In the genomic region with DNA sequence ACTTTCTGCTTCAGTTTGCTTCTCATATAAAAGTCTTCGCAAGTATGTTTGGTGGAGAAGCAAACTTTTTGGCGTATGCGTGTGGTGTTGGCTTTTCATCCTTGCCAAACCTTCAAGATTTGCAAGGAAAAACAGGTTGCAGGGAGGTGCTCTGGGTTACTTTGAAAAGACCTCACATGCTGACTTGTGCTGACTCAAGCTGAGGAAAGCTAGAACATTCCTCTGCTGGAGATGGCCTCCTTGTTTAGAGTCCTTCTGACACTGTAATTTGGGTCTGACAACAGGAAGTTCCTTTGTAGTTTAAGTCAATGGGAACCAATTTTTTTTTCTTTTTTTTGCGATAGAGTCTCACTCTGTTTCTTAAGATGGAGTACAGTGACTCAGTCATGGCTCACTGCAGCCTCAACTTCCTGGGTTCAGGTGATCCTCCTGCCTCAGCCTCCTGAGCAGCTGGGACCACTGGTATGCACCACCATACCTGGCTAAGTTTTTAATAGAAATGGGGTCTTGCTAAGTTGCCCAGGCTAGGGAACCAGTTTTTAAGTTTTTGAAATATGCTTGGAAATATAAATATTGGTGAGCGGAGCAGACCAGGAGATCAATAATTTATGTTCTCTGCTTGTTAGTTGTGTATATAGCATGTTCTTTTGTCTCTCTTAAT, we compare ENCODE assay signal across 13 cellular contexts. TPM values are rescaled to one million over a fixed set of nuclear protein-coding genes. Genes with fewer than 3 reads are reported as not detected.
DNase-seq lines count a peak whose midpoint lies in the region; ATAC-seq and TF ChIP-seq lines count a peak whose summit lies in the region.
"Had no signal": no experiment of that assay in that cellular context is flagged by ENCODE, and none has a peak within 500 bp of the region (broad histone marks: within the 10 kb centered on the region; RNA-seq: fewer than 3 reads in every experiment).

No MANE protein-coding gene starts in this region.

- no peak for DNase-seq in heart left ventricle
- no peak for DNase-seq in cardiac septum (ENCODE audit: low spot score)
- peak; percentile 53 for DNase-seq in fibroblast of villous mesenchyme (ENCODE audit: low read depth)
- DNase-seq in progenitor cell of endocrine pancreas (ENCODE audit: low spot score, unreplicated experiment), result no peak
- no peak for DNase-seq in uterus
- no peak for DNase-seq in activated CD4-positive, alpha-beta T cell treated with anti-CD3 and anti-CD28 coated beads, Interleukin-2, amount 10 ng/mL, durations not matched to agents 7 days and 5 days
- DNase-seq in NCI-H510A (lab: John Stamatoyannopoulos, UW), result no peak
- DNase-seq: activated T-cell treated with anti-CD3 and anti-CD28 coated beads for 4 hours, cortex of kidney, NCI-H1930, NCI-H69 had no signal

- H3K4me1 Mint-ChIP-seq in progenitor cell of endocrine pancreas (ENCODE audit: low read depth), result peaks cover 36% of the 10 kb centered on the region
- peaks cover 23% of the 10 kb centered on the region for H3K4me1 Mint-ChIP-seq in activated CD4-positive, alpha-beta T cell treated with anti-CD3 and anti-CD28 coated beads, Interleukin-2, amount 10 ng/mL, durations not matched to agents 7 days and 5 days

- no peak overlapping the region for H3K4me3 Mint-ChIP-seq in progenitor cell of endocrine pancreas (ENCODE audit: low read depth)
- no peak overlapping the region for H3K4me3 Mint-ChIP-seq in activated CD4-positive, alpha-beta T cell treated with anti-CD3 and anti-CD28 coated beads, Interleukin-2, amount 10 ng/mL, durations not matched to agents 7 days and 5 days

- TF ChIP-seq POLR2A in heart left ventricle (IDR thresholded peaks at IDR 0.05), result no peak
- no peak for TF ChIP-seq POLR2A in uterus (IDR thresholded peaks at IDR 0.05)

- POLR2A ChIA-PET in activated CD4-positive, alpha-beta T cell treated with anti-CD3 and anti-CD28 coated beads, Interleukin-2, amount 10 ng/mL, durations not matched to agents 7 days and 5 days (lab: Charles Lee), result no interaction called here

- no peaks in the 10 kb centered on the region for H3K27me3 Mint-ChIP-seq in progenitor cell of endocrine pancreas
- no peaks in the 10 kb centered on the region for H3K27me3 Mint-ChIP-seq in activated CD4-positive, alpha-beta T cell treated with anti-CD3 and anti-CD28 coated beads, Interleukin-2, amount 10 ng/mL, durations not matched to agents 7 days and 5 days

- H3K36me3 Mint-ChIP-seq in progenitor cell of endocrine pancreas (ENCODE audit: insufficient read depth), result peaks cover 5% of the 10 kb centered on the region
- H3K36me3 Mint-ChIP-seq in activated CD4-positive, alpha-beta T cell treated with anti-CD3 and anti-CD28 coated beads, Interleukin-2, amount 10 ng/mL, durations not matched to agents 7 days and 5 days (ENCODE audit: low read depth), result peaks cover 6% of the 10 kb centered on the region

- ATAC-seq in heart left ventricle (no peak), HG02852 (IDR thresholded peaks at IDR 0.05; ENCODE audit: unreplicated experiment) (no peak)
- ATAC-seq: Panc1 had no signal

- no peak for TF ChIP-seq CTCF in heart left ventricle (IDR thresholded peaks at IDR 0.05)
- TF ChIP-seq CTCF in fibroblast of villous mesenchyme (IDR thresholded peaks at IDR 0.05; ENCODE audit: insufficient read depth, low read depth, low read length), result no peak
- TF ChIP-seq CTCF in progenitor cell of endocrine pancreas (IDR thresholded peaks at IDR 0.05; ENCODE audit: unreplicated experiment), result no peak
- no peak for TF ChIP-seq CTCF in uterus (IDR thresholded peaks at IDR 0.05)

- peaks cover 10 to 82% (median 61%) of the 10 kb centered on the region in 12 donors for H3K4me1 ChIP-seq in heart left ventricle
- no peaks in the 10 kb centered on the region for H3K4me1 ChIP-seq in uterus

- H3K36me3 ChIP-seq in heart left ventricle (peaks cover 0 to 15% (median 6%) of the 10 kb centered on the region in 9 donors), uterus (no peaks in the 10 kb centered on the region)

- H3K4me3 ChIP-seq in heart left ventricle, result no peak overlapping the region
- H3K4me3 ChIP-seq in fibroblast of villous mesenchyme (ENCODE audit: low read depth, low read length), result no peak overlapping the region
- no peak overlapping the region for H3K4me3 ChIP-seq in uterus

- CTCF ChIA-PET in activated CD4-positive, alpha-beta T cell treated with anti-CD3 and anti-CD28 coated beads, Interleukin-2, amount 10 ng/mL, durations not matched to agents 7 days and 5 days (lab: Charles Lee), result interaction anchor here (0.6 to 1.3 kb wide), 2 partner anchors 13 to 612 kb away, joined by 3 to 4 read pairs; no protein-coding TSS in a partner anchor

- intact Hi-C loops in heart left ventricle (cut with DNase I), result loop anchor here in 6 of 10 donors (5.0 to 10.0 kb wide), 4 partner anchors 39 to 271 kb away; no protein-coding TSS in a partner anchor
- intact Hi-C loops in cardiac septum (cut with DNase I), result loop anchor here (2.0 kb wide), 1 partner anchor 45 kb away; no protein-coding TSS in a partner anchor
- intact Hi-C loops in uterus (cut with DNase I; ENCODE audit: low total_unique reads), result no loop called here

- 84 to 92% (median 88%) methylated on average over 5 of the region's 5 CpGs for WGBS in heart left ventricle, 4 donors

- H3K9me3 Mint-ChIP-seq in progenitor cell of endocrine pancreas (ENCODE audit: low read depth), result no peaks in the 10 kb centered on the region
- H3K9me3 Mint-ChIP-seq in activated CD4-positive, alpha-beta T cell treated with anti-CD3 and anti-CD28 coated beads, Interleukin-2, amount 10 ng/mL, durations not matched to agents 7 days and 5 days, result no peaks in the 10 kb centered on the region

- no peaks in the 10 kb centered on the region for H3K27me3 ChIP-seq in heart left ventricle
- H3K27me3 ChIP-seq in uterus, result no peaks in the 10 kb centered on the region

- no peaks in the 10 kb centered on the region for H3K9me3 ChIP-seq in heart left ventricle
- no peaks in the 10 kb centered on the region for H3K9me3 ChIP-seq in uterus

- H3K27ac Mint-ChIP-seq in progenitor cell of endocrine pancreas, result peak overlapping the region; percentile 56
- H3K27ac Mint-ChIP-seq in activated CD4-positive, alpha-beta T cell treated with anti-CD3 and anti-CD28 coated beads, Interleukin-2, amount 10 ng/mL, durations not matched to agents 7 days and 5 days, result no peak overlapping the region

- H3K27ac ChIP-seq in heart left ventricle (peak overlapping the region in 11 of 12 donors; percentile 85 to 99 (median 93)), uterus (peak overlapping the region; percentile 93 to 96)

RNA-seq across cellular contexts. Expression of gene ACACB, which starts 2.6 kb away (rescaled TPM):
- total RNA-seq in heart left ventricle (100 to 1,000 TPM in 6 of 9 donors, 10 to 100 TPM in 3; 77.3 to 176 (median 135) TPM), cardiac septum (64.5 TPM), fibroblast of villous mesenchyme (3.9 and 5.5 TPM in 2 replicates), progenitor cell of endocrine pancreas (38.1 and 47.3 TPM in 2 replicates), uterus (100 to 1,000 TPM in 2 of 4 donors, 10 to 100 TPM in 2; 22.0 to 137 (median 97.2) TPM)
- 100 to 1,000 TPM in 1 of 2 donors, 10 to 100 TPM in 1; 29.9 to 119 TPM for polyA plus RNA-seq in heart left ventricle
- total RNA-seq in activated CD4-positive, alpha-beta T cell treated with anti-CD3 and anti-CD28 coated beads, Interleukin-2, amount 10 ng/mL, durations not matched to agents 7 days and 5 days, result 10 to 100 TPM; 10.3 to 13.3 TPM

RNA-seq across cellular contexts. Expression of gene UNG, which starts 16.4 kb away (rescaled TPM):
- total RNA-seq in heart left ventricle (10 to 100 TPM; 20.9 to 37.8 (median 25.3) TPM), cardiac septum (25.5 TPM), fibroblast of villous mesenchyme (16.4 and 31.5 TPM in 2 replicates), progenitor cell of endocrine pancreas (81.5 and 84.1 TPM in 2 replicates), uterus (10 to 100 TPM; 21.6 to 32.7 (median 27.9) TPM)
- polyA plus RNA-seq in heart left ventricle, result 10 to 100 TPM; 14.5 to 27.8 TPM
- 10 to 100 TPM; 40.2 to 45.2 TPM for total RNA-seq in activated CD4-positive, alpha-beta T cell treated with anti-CD3 and anti-CD28 coated beads, Interleukin-2, amount 10 ng/mL, durations not matched to agents 7 days and 5 days

RNA-seq across cellular contexts. Expression of gene ALKBH2, which starts 20.5 kb away (rescaled TPM):
- total RNA-seq in heart left ventricle, result 1 to 10 TPM; 5.1 to 9.4 (median 7.1) TPM
- 10 to 100 TPM; 16.8 to 18.0 TPM for polyA plus RNA-seq in heart left ventricle
- total RNA-seq in cardiac septum, result 9.7 TPM
- total RNA-seq in fibroblast of villous mesenchyme, result 13.2 and 16.0 TPM in 2 replicates
- total RNA-seq in progenitor cell of endocrine pancreas, result 22.0 and 28.9 TPM in 2 replicates
- total RNA-seq in uterus, result 10 to 100 TPM in 3 of 4 donors, 1 to 10 TPM in 1; 2.1 to 26.5 (median 19.1) TPM
- 10 to 100 TPM in 1 of 2 experiments, 1 to 10 TPM in 1; 10.0 to 13.0 TPM for total RNA-seq in activated CD4-positive, alpha-beta T cell treated with anti-CD3 and anti-CD28 coated beads, Interleukin-2, amount 10 ng/mL, durations not matched to agents 7 days and 5 days
